In genomic region chr7:40799-41750, GRCh38 we compare ENCODE assay signal across 18 cellular contexts.
A peak's percentile ranks its signal among the peaks of the same experiment; 100 is the strongest.
DNase-seq lines count a peak whose midpoint lies in the region; ATAC-seq and TF ChIP-seq lines count a peak whose summit lies in the region.
"Had no signal": no experiment of that assay in that cellular context is flagged by ENCODE, and none has a peak within 500 bp of the region (broad histone marks: within the 10 kb centered on the region; RNA-seq: fewer than 3 reads in every experiment).

No MANE protein-coding gene starts in this region.

- no peak for TF ChIP-seq EP300 in suprapubic skin (IDR thresholded peaks at IDR 0.05)

- H3K4me2 ChIP-seq in hepatocyte: no peak overlapping the region
- H3K4me2 ChIP-seq: SK-N-SH had no signal

- no peak overlapping the region for H3K4me3 Mint-ChIP-seq in activated CD8-positive, alpha-beta T cell treated with anti-CD3 and anti-CD28 coated beads, Interleukin-2, amount 10 ng/mL, durations not matched to agents 7 days and 5 days
- H3K4me3 Mint-ChIP-seq in activated CD8-positive, alpha-beta T cell treated with anti-CD3 and anti-CD28 coated beads for 36 hours: no peak overlapping the region
- H3K4me3 Mint-ChIP-seq: CD4-positive, alpha-beta memory T cell; dendritic cell treated with granulocyte-macrophage colony-stimulating factor and Interleukin-4, amounts not matched to agents 40 ng/mL and 50 ng/mL, for 4 days; naive thymus-derived CD4-positive, alpha-beta T cell had no signal

- POLR2A ChIA-PET in activated CD8-positive, alpha-beta T cell treated with anti-CD3 and anti-CD28 coated beads, Interleukin-2, amount 10 ng/mL, durations not matched to agents 7 days and 5 days (lab: Charles Lee): no interaction called here
- POLR2A ChIA-PET in activated CD8-positive, alpha-beta T cell treated with anti-CD3 and anti-CD28 coated beads for 36 hours (lab: Charles Lee): no interaction called here

- no peak overlapping the region for H2AFZ ChIP-seq in hepatocyte

- H3K36me3 ChIP-seq in colonic mucosa (no peaks in the 10 kb centered on the region), suprapubic skin (no peaks in the 10 kb centered on the region), HAP-1 (replicated peaks) (no peaks in the 10 kb centered on the region), hepatocyte (replicated peaks; ENCODE audit: insufficient read depth, low read depth) (no peaks in the 10 kb centered on the region)
- H3K36me3 ChIP-seq: upper lobe of left lung had no signal

- CTCF ChIA-PET in activated CD8-positive, alpha-beta T cell treated with anti-CD3 and anti-CD28 coated beads, Interleukin-2, amount 10 ng/mL, durations not matched to agents 7 days and 5 days (lab: Charles Lee): no interaction called here
- CTCF ChIA-PET in activated CD8-positive, alpha-beta T cell treated with anti-CD3 and anti-CD28 coated beads for 36 hours (lab: Charles Lee): no interaction called here

- no peak overlapping the region for H3K27ac Mint-ChIP-seq in activated CD8-positive, alpha-beta T cell treated with anti-CD3 and anti-CD28 coated beads, Interleukin-2, amount 10 ng/mL, durations not matched to agents 7 days and 5 days
- no peak overlapping the region for H3K27ac Mint-ChIP-seq in activated CD8-positive, alpha-beta T cell treated with anti-CD3 and anti-CD28 coated beads for 36 hours
- H3K27ac Mint-ChIP-seq: CD4-positive, alpha-beta memory T cell; naive thymus-derived CD4-positive, alpha-beta T cell had no signal

- H3K4me1 Mint-ChIP-seq in activated CD8-positive, alpha-beta T cell treated with anti-CD3 and anti-CD28 coated beads, Interleukin-2, amount 10 ng/mL, durations not matched to agents 7 days and 5 days (ENCODE audit: low read depth): no peaks in the 10 kb centered on the region
- H3K4me1 Mint-ChIP-seq in activated CD8-positive, alpha-beta T cell treated with anti-CD3 and anti-CD28 coated beads for 36 hours (ENCODE audit: low read depth): peaks cover 4% of the 10 kb centered on the region
- H3K4me1 Mint-ChIP-seq: CD4-positive, alpha-beta memory T cell; naive thymus-derived CD4-positive, alpha-beta T cell had no signal

- no peaks in the 10 kb centered on the region for H3K9me3 Mint-ChIP-seq in activated CD8-positive, alpha-beta T cell treated with anti-CD3 and anti-CD28 coated beads, Interleukin-2, amount 10 ng/mL, durations not matched to agents 7 days and 5 days (ENCODE audit: insufficient read depth)
- H3K9me3 Mint-ChIP-seq in activated CD8-positive, alpha-beta T cell treated with anti-CD3 and anti-CD28 coated beads for 36 hours: no peaks in the 10 kb centered on the region
- H3K9me3 Mint-ChIP-seq: CD4-positive, alpha-beta memory T cell; dendritic cell treated with granulocyte-macrophage colony-stimulating factor and Interleukin-4, amounts not matched to agents 40 ng/mL and 50 ng/mL, for 4 days; naive thymus-derived CD4-positive, alpha-beta T cell had no signal

- intact Hi-C loops in activated CD8-positive, alpha-beta T cell treated with anti-CD3 and anti-CD28 coated beads for 36 hours (cut with micrococcal nuclease): no loop called here
- intact Hi-C loops in colonic mucosa (cut with DNase I): no loop called here

- H3K9me2 ChIP-seq in hepatocyte (replicated peaks; ENCODE audit: insufficient read depth): no peaks in the 10 kb centered on the region
- H3K9me2 ChIP-seq: SK-N-SH had no signal

- in situ Hi-C loops in HAP-1 (cut with MboI; ENCODE audit: low sequenced_read_pairs): no loop called here

- H4K20me1 ChIP-seq in hepatocyte (ENCODE audit: insufficient read depth, poor library complexity, severe bottlenecking): no peaks in the 10 kb centered on the region

- DNase-seq in activated CD8-positive, alpha-beta T cell treated with anti-CD3 and anti-CD28 coated beads, Interleukin-2, amount 10 ng/mL, durations not matched to agents 7 days and 5 days: peak; percentile 9
- no peak for DNase-seq in activated CD8-positive, alpha-beta T cell treated with anti-CD3 and anti-CD28 coated beads for 36 hours
- DNase-seq in colonic mucosa: peak; percentile 15
- DNase-seq in mesenteric fat pad (ENCODE audit: low spot score): peak; percentile 41
- peak; percentile 34 to 54 for DNase-seq in suprapubic skin (ENCODE audit: low spot score in 2 of 2)
- no peak for DNase-seq in HAP-1 (ENCODE audit: low spot score in 2 of 2)
- no peak for DNase-seq in hepatocyte (ENCODE audit: low spot score)
- DNase-seq: activated effector memory CD4-positive, alpha-beta T cell treated with anti-CD3 and anti-CD28 coated beads, Interleukin-2, amount 50 U/mL, for 16 hours; CD4-positive, alpha-beta memory T cell; DND-41; hippocampal formation; NCI-H510A; SK-N-SH; stimulated activated CD4-positive, alpha-beta T cell treated with anti-CD3 and anti-CD28 coated beads, Interleukin-4, amount 100 ng/mL, for 24 hours had no signal

- TF ChIP-seq CTCF in activated CD8-positive, alpha-beta T cell treated with anti-CD3 and anti-CD28 coated beads for 36 hours (IDR thresholded peaks at IDR 0.05): no peak
- TF ChIP-seq CTCF in colonic mucosa (IDR thresholded peaks at IDR 0.05) (no peak), suprapubic skin (IDR thresholded peaks at IDR 0.05) (no peak), hepatocyte (IDR thresholded peaks at IDR 0.05; ENCODE audit: poor library complexity) (no peak)

- H3K27ac ChIP-seq in colonic mucosa (no peak overlapping the region), suprapubic skin (no peak overlapping the region), hepatocyte (no peak overlapping the region)

- H3K9me3 ChIP-seq in colonic mucosa: no peaks in the 10 kb centered on the region
- no peaks in the 10 kb centered on the region for H3K9me3 ChIP-seq in suprapubic skin
- no peaks in the 10 kb centered on the region for H3K9me3 ChIP-seq in HAP-1
- no peaks in the 10 kb centered on the region for H3K9me3 ChIP-seq in hepatocyte (ENCODE audit: low read depth)
- H3K9me3 ChIP-seq: SK-N-SH, upper lobe of left lung had no signal

- H3K4me1 ChIP-seq in colonic mucosa (no peaks in the 10 kb centered on the region), suprapubic skin (no peaks in the 10 kb centered on the region), HAP-1 (no peaks in the 10 kb centered on the region), hepatocyte (ENCODE audit: insufficient read depth) (no peaks in the 10 kb centered on the region)
- H3K4me1 ChIP-seq: upper lobe of left lung had no signal

- no peaks in the 10 kb centered on the region for H3K27me3 Mint-ChIP-seq in activated CD8-positive, alpha-beta T cell treated with anti-CD3 and anti-CD28 coated beads, Interleukin-2, amount 10 ng/mL, durations not matched to agents 7 days and 5 days (ENCODE audit: low read depth)
- H3K27me3 Mint-ChIP-seq in activated CD8-positive, alpha-beta T cell treated with anti-CD3 and anti-CD28 coated beads for 36 hours: peaks cover 21% of the 10 kb centered on the region

- no peak overlapping the region for H3K9ac ChIP-seq in colonic mucosa (ENCODE audit: low read depth in 2 of 2, low read length in 2 of 2)
- H3K9ac ChIP-seq: SK-N-SH had no signal

- H3K36me3 Mint-ChIP-seq in activated CD8-positive, alpha-beta T cell treated with anti-CD3 and anti-CD28 coated beads, Interleukin-2, amount 10 ng/mL, durations not matched to agents 7 days and 5 days (ENCODE audit: low read depth): no peaks in the 10 kb centered on the region
- H3K36me3 Mint-ChIP-seq in activated CD8-positive, alpha-beta T cell treated with anti-CD3 and anti-CD28 coated beads for 36 hours (ENCODE audit: low read depth): no peaks in the 10 kb centered on the region
- H3K36me3 Mint-ChIP-seq: CD4-positive, alpha-beta memory T cell; naive thymus-derived CD4-positive, alpha-beta T cell had no signal

- TF ChIP-seq POLR2A in suprapubic skin (IDR thresholded peaks at IDR 0.05) (no peak), GM18505 (IDR thresholded peaks at IDR 0.05; ENCODE audit: borderline replicate concordance, extremely low read depth, insufficient read depth, insufficient read length) (no peak)

- 78% methylated on average over 15 of the region's 16 CpGs for WGBS in suprapubic skin
- WGBS in hepatocyte (ENCODE audit: low lambda C conversion rate, missing lambda C conversion rate): 87% methylated on average over 16 of the region's 16 CpGs

- ATAC-seq in activated CD8-positive, alpha-beta T cell treated with anti-CD3 and anti-CD28 coated beads, Interleukin-2, amount 10 ng/mL, durations not matched to agents 7 days and 5 days: no peak
- ATAC-seq in activated CD8-positive, alpha-beta T cell treated with anti-CD3 and anti-CD28 coated beads for 36 hours: no peak
- no peak for ATAC-seq in GM18505 (IDR thresholded peaks at IDR 0.05; ENCODE audit: unreplicated experiment)
- ATAC-seq: naive thymus-derived CD4-positive, alpha-beta T cell had no signal

- H3K4me3 ChIP-seq in colonic mucosa (no peak overlapping the region), suprapubic skin (no peak overlapping the region), HAP-1 (no peak overlapping the region), hepatocyte (no peak overlapping the region)
- H3K4me3 ChIP-seq: upper lobe of left lung had no signal

- no peaks in the 10 kb centered on the region for H3K27me3 ChIP-seq in colonic mucosa
- no peaks in the 10 kb centered on the region for H3K27me3 ChIP-seq in suprapubic skin
- H3K27me3 ChIP-seq in HAP-1 (ENCODE audit: low read depth): no peaks in the 10 kb centered on the region
- no peaks in the 10 kb centered on the region for H3K27me3 ChIP-seq in hepatocyte
- H3K27me3 ChIP-seq: upper lobe of left lung had no signal

- no peaks in the 10 kb centered on the region for H3K79me2 ChIP-seq in hepatocyte

Comparison
In these comparisons a context has a peak if more than half of its experiments do, and no peak if none do; other contexts are left out.
1. DNase-seq: peak in activated CD8-positive, alpha-beta T cell treated with anti-CD3 and anti-CD28 coated beads, Interleukin-2, amount 10 ng/mL, durations not matched to agents 7 days and 5 days (single experiment), colonic mucosa (single experiment), mesenteric fat pad (single experiment) and suprapubic skin (2 of 2); none in activated CD8-positive, alpha-beta T cell treated with anti-CD3 and anti-CD28 coated beads for 36 hours (single experiment), HAP-1 (0 of 2) and hepatocyte (single experiment).